ENCODE assay signal across 21 cellular contexts in genomic region chr7:140609646-140610045, GRCh38. TPM values are rescaled to one million over a fixed set of nuclear protein-coding genes. Genes with fewer than 3 reads are reported as not detected.
DNase-seq lines count a peak whose midpoint lies in the region; ATAC-seq and FAIRE-seq lines count a peak whose summit lies in the region.
"Had no signal": no experiment of that assay in that cellular context is flagged by ENCODE, and none has a peak within 500 bp of the region (broad histone marks: within the 10 kb centered on the region; RNA-seq: fewer than 3 reads in every experiment).

No MANE protein-coding gene starts in this region.

- H2AFZ ChIP-seq in GM23248, result no peak overlapping the region
- no peak overlapping the region for H2AFZ ChIP-seq in mesenchymal stem cell (ENCODE audit: low read depth, low read length)

- H3K27ac ChIP-seq in GM23248, result peak overlapping the region; percentile 73
- peak overlapping the region; percentile 48 for H3K27ac ChIP-seq in SJCRH30
- H3K27ac ChIP-seq in epithelial cell of prostate, result no peak overlapping the region
- H3K27ac ChIP-seq in mesenchymal stem cell (ENCODE audit: low read length, poor library complexity, severe bottlenecking), result no peak overlapping the region
- H3K27ac ChIP-seq: ascending aorta, right lobe of liver had no signal

- no peak overlapping the region for H3K18ac ChIP-seq in mesenchymal stem cell (ENCODE audit: low read depth in 1 of 2, low read length in 2 of 2)

- H3K9ac ChIP-seq in GM23248, result peak overlapping the region; percentile 26
- peak overlapping the region; percentile 69 for H3K9ac ChIP-seq in mesenchymal stem cell (ENCODE audit: low read length)

- H3K79me1 ChIP-seq in mesenchymal stem cell (replicated peaks; ENCODE audit: low read length, poor library complexity, severe bottlenecking), result peaks cover 10% of the 10 kb centered on the region

- no peak overlapping the region for H2BK5ac ChIP-seq in mesenchymal stem cell (ENCODE audit: low read depth, low read length, poor library complexity, severe bottlenecking)

- WGBS in GM23248 (ENCODE audit: low coverage in 1 of 2, low lambda C conversion rate in 2 of 2, missing lambda C conversion rate in 2 of 2), 2 experiments, result 11 to 17% methylated on average over 2 of the region's 2 CpGs
- whole genome bisulfite sequencing in mesenchymal stem cell, result 86% methylated on average over 1 of the region's 2 CpGs

- peak overlapping the region; percentile 22 for H3K4me2 ChIP-seq in GM23248 (ENCODE audit: unreplicated experiment)
- H3K4me2 ChIP-seq in mesenchymal stem cell (ENCODE audit: low read length, poor library complexity, severe bottlenecking), result no peak overlapping the region

- H3K14ac ChIP-seq in mesenchymal stem cell (ENCODE audit: low read length in 2 of 2), result no peak overlapping the region

- ATAC-seq in HG03025 (IDR thresholded peaks at IDR 0.05; ENCODE audit: low FRiP score, unreplicated experiment), result no peak
- ATAC-seq: right lobe of liver; stimulated activated memory B cell treated with anti-CD40 and anti-IgM and Interleukin-4, amounts not matched to agents 10 μg/mL and 1 μg/mL and 100 μg/mL, for 72 hours; WTC11 had no signal

- DNase-seq in GM23248 (peak; percentile 93), SJCRH30 (peak in 1 of 2 experiments; percentile 41), epithelial cell of prostate (ENCODE audit: low read depth, low spot score) (peak; percentile 16), mesenchymal stem cell (peak; percentile 46), H4 (ENCODE audit: low spot score) (no peak), HTR-8/SVneo (ENCODE audit: insufficient read length, low spot score) (no peak)
- DNase-seq in stimulated activated CD4-positive, alpha-beta T cell treated with anti-CD3 and anti-CD28 coated beads, Interleukin-2, amount 100 ng/mL, for 24 hours, result no peak
- DNase-seq: activated CD4-positive, alpha-beta memory T cell treated with anti-CD3 and anti-CD28 coated beads, Interleukin-2, amount 10 ng/mL, durations not matched to agents 7 days and 5 days; activated naive CD4-positive, alpha-beta T cell treated with anti-CD3 and anti-CD28 coated beads, Interleukin-2, amount 10 ng/mL, durations not matched to agents 7 days and 5 days; activated T-cell treated with anti-CD3 and anti-CD28 coated beads, Interleukin-2, amount 50 U/mL, for 24 hours; DMS79; glutamatergic neuron; NCI-H1092 treated with DMSO at 0.1 percent for 48 hours; NCI-H2081 treated with DMSO at 0.1 percent for 48 hours; right lobe of liver; T-helper 1 cell had no signal

- no peak overlapping the region for H4K91ac ChIP-seq in mesenchymal stem cell (ENCODE audit: low read length)

- no peaks in the 10 kb centered on the region for H3K79me2 ChIP-seq in GM23248 (ENCODE audit: insufficient read depth)

- no peaks in the 10 kb centered on the region for H3K9me2 ChIP-seq in GM23248 (ENCODE audit: insufficient read depth)

- no peaks in the 10 kb centered on the region for H3K9me3 ChIP-seq in GM23248 (ENCODE audit: low read depth)
- no peaks in the 10 kb centered on the region for H3K9me3 ChIP-seq in SJCRH30 (replicated peaks)
- no peaks in the 10 kb centered on the region for H3K9me3 ChIP-seq in mesenchymal stem cell (ENCODE audit: control insufficient read depth, low read length)
- H3K9me3 ChIP-seq: ascending aorta, right lobe of liver had no signal

- H2BK120ac ChIP-seq in mesenchymal stem cell (ENCODE audit: low read depth, low read length), result no peak overlapping the region

- H3K27me3 ChIP-seq in GM23248 (replicated peaks; ENCODE audit: insufficient read depth) (no peaks in the 10 kb centered on the region), SJCRH30 (no peaks in the 10 kb centered on the region), mesenchymal stem cell (ENCODE audit: control insufficient read depth in 1 of 2, insufficient read depth in 1 of 2, low read length in 2 of 2) (no peaks in the 10 kb centered on the region)
- H3K27me3 ChIP-seq: ascending aorta, right lobe of liver had no signal

- H3K36me3 ChIP-seq in GM23248 (ENCODE audit: low read depth), result no peaks in the 10 kb centered on the region
- H3K36me3 ChIP-seq in SJCRH30, result no peaks in the 10 kb centered on the region; the same call in 1 of the 2 replicates
- H3K36me3 ChIP-seq in mesenchymal stem cell (ENCODE audit: control insufficient read depth in 1 of 2, insufficient read depth in 2 of 2, low read depth in 1 of 2, low read length in 2 of 2), result peaks cover 0 to 25% of the 10 kb centered on the region in 2 experiments
- H3K36me3 ChIP-seq: ascending aorta, right lobe of liver had no signal

- H3K23ac ChIP-seq in mesenchymal stem cell (ENCODE audit: low read length in 2 of 2), result no peak overlapping the region

- no peak overlapping the region for H2BK15ac ChIP-seq in mesenchymal stem cell (ENCODE audit: low read depth, poor library complexity, severe bottlenecking)

- H4K8ac ChIP-seq in mesenchymal stem cell (ENCODE audit: low read length), result no peak overlapping the region

- H3K4me1 ChIP-seq in GM23248 (ENCODE audit: insufficient read depth) (peaks cover 54% of the 10 kb centered on the region), SJCRH30 (peaks cover 22% of the 10 kb centered on the region; the same call in 1 of the 2 replicates), mesenchymal stem cell (ENCODE audit: control insufficient read depth, insufficient read depth, low read depth, low read length) (peaks cover 21% of the 10 kb centered on the region)
- H3K4me1 ChIP-seq: ascending aorta, right lobe of liver had no signal

- H4K20me1 ChIP-seq in GM23248 (ENCODE audit: insufficient read depth), result no peaks in the 10 kb centered on the region

- in situ Hi-C loops in GM23248 (cut with MboI), result no loop called here

- H3F3A ChIP-seq in GM23248 (ENCODE audit: insufficient read depth), result peaks cover 28% of the 10 kb centered on the region

- no peak overlapping the region for H3K4ac ChIP-seq in mesenchymal stem cell (ENCODE audit: low read depth in 1 of 2, low read length in 2 of 2)

- no peak overlapping the region for H2AK5ac ChIP-seq in mesenchymal stem cell (ENCODE audit: low read length, severe bottlenecking)

- FAIRE-seq in HTR-8/SVneo (lab: Jason Lieb, UNC), result no peak

- H2BK12ac ChIP-seq in mesenchymal stem cell (ENCODE audit: low read length in 2 of 2), result no peak overlapping the region

- no peak overlapping the region for H3K4me3 ChIP-seq in GM23248
- H3K4me3 ChIP-seq in SJCRH30, result no peak overlapping the region
- H3K4me3 ChIP-seq in mesenchymal stem cell (ENCODE audit: insufficient read depth in 1 of 2, low read depth in 1 of 2, low read length in 2 of 2), result no peak overlapping the region
- H3K4me3 ChIP-seq: ascending aorta, coronary artery, right lobe of liver had no signal

RNA-seq across cellular contexts. Expression of gene DENND2A, which starts 31.0 kb away (rescaled TPM):
- 2.2 and 2.4 TPM in 2 replicates for total RNA-seq in GM23248 (2014; rRNA removed; shearing (Covaris generic))
- 0.78 and 1.6 TPM in 2 replicates for polyA plus RNA-seq in GM23248 (2016; fragmentation: Nextera tagmentation; extraction: Ambion mirVana)
- total RNA-seq in SJCRH30 (2014; rRNA removed; shearing (Covaris generic)), result 9.2 and 10.7 TPM in 2 replicates
- 17.2 TPM for polyA plus RNA-seq in mesenchymal stem cell (2013, experiment 1 of 2)
- polyA plus RNA-seq in mesenchymal stem cell (2013, experiment 2 of 2), result 19.9 TPM
- 0.77 and 1.7 TPM in 2 replicates for total RNA-seq in H4 (2014; rRNA removed; shearing (Covaris generic))
- total RNA-seq: activated CD4-positive, alpha-beta memory T cell treated with anti-CD3 and anti-CD28 coated beads, Interleukin-2, amount 10 ng/mL, durations not matched to agents 7 days and 5 days had no signal

Comparison
In these comparisons a context has a peak if more than half of its experiments do, and no peak if none do; other contexts are left out.
1. DNase-seq: peak in GM23248 (single experiment), epithelial cell of prostate (single experiment) and mesenchymal stem cell (single experiment); none in stimulated activated CD4-positive, alpha-beta T cell treated with anti-CD3 and anti-CD28 coated beads, Interleukin-2, amount 100 ng/mL, for 24 hours (0 of 2), H4 (single experiment) and HTR-8/SVneo (single experiment).
2. H3K27ac ChIP-seq: peak in GM23248 (single experiment) and SJCRH30 (single experiment); none in epithelial cell of prostate (single experiment) and mesenchymal stem cell (single experiment).